ENCODE assay signal across 12 cellular contexts in the genomic region with DNA sequence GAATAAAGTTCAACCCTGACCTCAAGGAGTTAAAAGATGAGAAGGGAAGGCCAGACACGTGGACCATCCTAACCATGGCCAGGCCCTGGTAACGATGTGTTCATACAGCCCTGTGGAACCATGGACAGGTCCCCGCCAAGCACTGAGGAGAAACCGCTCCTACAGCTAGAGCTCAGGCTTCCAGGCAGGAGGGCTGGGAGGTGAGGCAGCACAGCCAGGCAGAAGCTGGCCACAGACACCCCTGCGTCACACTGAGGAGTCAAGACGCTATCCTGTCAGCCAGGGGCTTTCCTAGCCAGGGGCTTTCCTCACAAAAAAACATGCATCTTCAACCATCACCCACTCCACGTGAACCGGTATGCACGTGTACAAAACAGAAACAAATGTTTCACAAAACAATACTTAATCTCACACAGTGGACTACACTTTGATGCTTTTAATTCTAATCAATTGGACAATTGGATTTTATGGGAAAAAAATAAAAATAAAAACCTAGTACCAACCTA.
DNase-seq lines count a peak whose midpoint lies in the region; ATAC-seq, FAIRE-seq and TF ChIP-seq lines count a peak whose summit lies in the region.
"Had no signal": no experiment of that assay in that cellular context is flagged by ENCODE, and none has a peak within 500 bp of the region (broad histone marks: within the 10 kb centered on the region; RNA-seq: fewer than 3 reads in every experiment).

No MANE protein-coding gene starts in this region.

- TF ChIP-seq CTCF in GM20000 (IDR thresholded peaks at IDR 0.05; ENCODE audit: extremely low read depth, missing control alignments) (no peak), bronchial epithelial cell (IDR thresholded peaks at IDR 0.05; ENCODE audit: insufficient read depth, low read length, severe bottlenecking) (no peak), sigmoid colon (IDR thresholded peaks at IDR 0.05) (no peak)

- peak overlapping the region; percentile 23 to 78 (median 72) for H3K27ac ChIP-seq in sigmoid colon
- H3K27ac ChIP-seq: 22Rv1 had no signal

- no peak for TF ChIP-seq POLR2A in sigmoid colon (IDR thresholded peaks at IDR 0.05)

- WGBS in sigmoid colon, 2 donors, result 73 to 75% methylated on average over 9 of the region's 9 CpGs

- DNase-seq in DMS53 (lab: John Stamatoyannopoulos, UW) (peak; percentile 78), DMS53 treated with DMSO at 0.1 percent for 48 hours (lab: John Stamatoyannopoulos, UW; ENCODE audit: unreplicated experiment) (no peak), GM20000 (ENCODE audit: low spot score) (peak; percentile 66), bronchial epithelial cell (ENCODE audit: low read depth) (no peak), sigmoid colon (peak; percentile 63), NCI-H2227 (lab: John Stamatoyannopoulos, UW; ENCODE audit: unreplicated experiment) (no peak)
- DNase-seq: NCI-H1436; stimulated activated CD4-positive, alpha-beta T cell treated with anti-CD3 and anti-CD28 coated beads, Interleukin-4, amount 100 ng/mL, for 4 hours had no signal

- peaks cover 0 to 63% (median 55%) of the 10 kb centered on the region in 4 donors for H3K4me1 ChIP-seq in sigmoid colon

- intact Hi-C loops in sigmoid colon (cut with DNase I), result loop anchor here (5.0 kb wide), 1 partner anchor 37 kb away; no protein-coding TSS in a partner anchor

- no peak for TF ChIP-seq EP300 in sigmoid colon (IDR thresholded peaks at IDR 0.05)

- no peak overlapping the region for H3K4me3 ChIP-seq in bronchial epithelial cell (ENCODE audit: low read depth, low read length)
- H3K4me3 ChIP-seq in sigmoid colon, result no peak overlapping the region

- no peaks in the 10 kb centered on the region for H3K9me3 ChIP-seq in sigmoid colon
- H3K9me3 ChIP-seq: neutrophil had no signal

- H3K27me3 ChIP-seq in bronchial epithelial cell (ENCODE audit: control insufficient read depth, insufficient read depth, low read length) (no peaks in the 10 kb centered on the region), sigmoid colon (no peaks in the 10 kb centered on the region)
- H3K27me3 ChIP-seq: neutrophil had no signal

- FAIRE-seq in bronchial epithelial cell (lab: Jason Lieb, UNC), result peak; percentile 64

- H3K36me3 ChIP-seq in bronchial epithelial cell (ENCODE audit: control insufficient read depth, insufficient read depth, low read length), result peaks cover 25% of the 10 kb centered on the region
- peaks cover 9 to 41% (median 22%) of the 10 kb centered on the region in 4 donors for H3K36me3 ChIP-seq in sigmoid colon

- ATAC-seq in HG03354 (IDR thresholded peaks at IDR 0.05; ENCODE audit: poor library complexity, severe bottlenecking, unreplicated experiment), result no peak
- no peak for ATAC-seq in GM21447 (IDR thresholded peaks at IDR 0.05; ENCODE audit: unreplicated experiment)

Comparison
In these comparisons a context has a peak if more than half of its experiments do, and no peak if none do; other contexts are left out.
1. DNase-seq: peak in DMS53 (single experiment), GM20000 (single experiment) and sigmoid colon (single experiment); none in DMS53 treated with DMSO at 0.1 percent for 48 hours (single experiment), bronchial epithelial cell (single experiment) and NCI-H2227 (single experiment).